ENCODE assay signal across 9 cellular contexts in the genomic region with DNA sequence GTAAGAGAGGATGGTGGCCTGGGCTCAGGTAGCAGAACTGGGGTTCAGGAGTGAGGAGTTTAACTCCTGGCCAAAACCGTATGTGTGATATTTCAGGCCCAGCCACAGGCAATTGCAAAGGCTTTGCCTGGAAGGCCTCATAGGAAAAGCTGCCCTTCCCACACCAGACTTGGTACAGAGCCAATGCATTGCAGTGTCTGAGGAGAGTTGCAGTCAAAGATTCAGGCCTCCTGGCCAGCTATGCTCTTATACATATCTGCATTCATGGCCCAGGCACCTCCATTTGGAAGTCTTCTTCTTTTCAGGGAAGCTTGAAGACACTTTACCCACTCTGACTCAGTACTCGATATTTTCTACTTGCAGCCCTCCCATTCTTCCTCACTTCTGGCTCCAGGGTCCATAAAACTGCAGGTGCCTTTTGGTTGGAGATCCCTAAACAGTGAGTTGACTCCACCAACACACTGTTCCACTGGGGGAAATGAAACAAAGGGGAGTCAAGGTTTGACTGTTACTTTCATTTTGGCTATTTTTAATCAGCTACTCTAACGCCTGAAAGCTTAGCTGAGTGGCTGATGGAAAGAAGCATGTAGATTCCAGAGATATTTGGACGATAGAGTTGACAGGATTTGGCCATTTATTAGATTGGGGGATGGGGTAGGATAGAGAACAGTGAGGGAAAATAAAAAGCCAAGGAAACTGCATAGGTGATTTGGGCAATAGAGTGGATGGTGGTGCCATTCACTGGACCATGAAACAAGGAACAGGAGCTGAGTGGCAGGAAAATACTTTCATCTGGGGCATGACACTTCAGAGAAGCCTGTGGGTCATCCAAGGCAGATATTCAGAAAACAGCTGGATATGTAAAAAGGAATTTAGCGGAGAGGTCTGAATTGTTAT. TPM values are rescaled to one million over a fixed set of nuclear protein-coding genes. Genes with fewer than 3 reads are reported as not detected.
DNase-seq lines count a peak whose midpoint lies in the region; ATAC-seq and TF ChIP-seq lines count a peak whose summit lies in the region.
"Had no signal": no experiment of that assay in that cellular context is flagged by ENCODE, and none has a peak within 500 bp of the region (broad histone marks: within the 10 kb centered on the region; RNA-seq: fewer than 3 reads in every experiment).

No MANE protein-coding gene starts in this region.

- H3K27me3 Mint-ChIP-seq in Caco-2 (ENCODE audit: insufficient read depth, unreplicated experiment), result no peaks in the 10 kb centered on the region

- H3K27me3 ChIP-seq in Caco-2 (replicated peaks; ENCODE audit: control insufficient read depth, insufficient read depth, low read length), result no peaks in the 10 kb centered on the region

- H3K27ac Mint-ChIP-seq in Caco-2 (ENCODE audit: unreplicated experiment), result no peak overlapping the region
- H3K27ac Mint-ChIP-seq: T-helper 1 cell treated with Interleukin-12 subunit alpha and Interleukin-12 subunit beta and Interleukin-4 antibody, amounts not matched to agents 30 μg/mL and 1 μg/mL, for 36 hours had no signal

- BruUV-seq in Caco-2 (replicated peaks; lab: Mats Ljungman, UMichigan), result no TSS peak

- POLR2A ChIA-PET in Caco-2 (lab: Charles Lee), result no interaction called here

- DNase-seq in GM04504 (ENCODE audit: low read depth) (peak; percentile 5), fibroblast of peridontal ligament (ENCODE audit: extremely low read depth) (peak; percentile 59), NCI-H82 treated with DMSO at 0.1 percent for 48 hours (lab: John Stamatoyannopoulos, UW; ENCODE audit: unreplicated experiment) (no peak), Caco-2 (no peak), NCI-H345 treated with DMSO at 0.1 percent for 48 hours (lab: John Stamatoyannopoulos, UW; ENCODE audit: unreplicated experiment) (no peak)
- no peak for DNase-seq in effector CD4-positive, alpha-beta T cell

- no peaks in the 10 kb centered on the region for H3K9me3 ChIP-seq in Caco-2

- no peaks in the 10 kb centered on the region for H3K36me3 ChIP-seq in Caco-2 (ENCODE audit: control insufficient read depth, insufficient read depth, low read length)

- ATAC-seq in GM19463 (IDR thresholded peaks at IDR 0.05; ENCODE audit: unreplicated experiment) (peak; percentile 93), HG03103 (IDR thresholded peaks at IDR 0.05; ENCODE audit: low read depth, unreplicated experiment) (peak; percentile 96)

- no peaks in the 10 kb centered on the region for H3K36me3 Mint-ChIP-seq in Caco-2 (ENCODE audit: insufficient read depth, unreplicated experiment)

- intact Hi-C loops in Caco-2 (cut with micrococcal nuclease; ENCODE audit: unreplicated experiment), result no loop called here

- H3K4me3 ChIP-seq in Caco-2 (ENCODE audit: low read depth, low read length), result no peak overlapping the region

- CTCF ChIA-PET in Caco-2 (lab: Charles Lee), result no interaction called here

- H3K4me1 Mint-ChIP-seq in Caco-2 (ENCODE audit: low read depth, unreplicated experiment), result no peaks in the 10 kb centered on the region

- peaks cover 10% of the 10 kb centered on the region for H3K9me3 Mint-ChIP-seq in Caco-2 (ENCODE audit: unreplicated experiment)
- H3K9me3 Mint-ChIP-seq: T-helper 1 cell treated with Interleukin-12 subunit alpha and Interleukin-12 subunit beta and Interleukin-4 antibody, amounts not matched to agents 30 μg/mL and 1 μg/mL, for 36 hours had no signal

- H3K4me1 ChIP-seq in Caco-2, result 0 out of 2 replicates have a peak, but pooled peaks cover 4% of the 10 kb centered on the region

- no peak for TF ChIP-seq CTCF in Caco-2 (IDR thresholded peaks at IDR 0.05; ENCODE audit: insufficient read depth in 1 of 2, low read depth in 1 of 2, low read length in 1 of 2, severe bottlenecking in 1 of 2, unreplicated experiment in 1 of 2)

- H3K4me3 Mint-ChIP-seq in Caco-2 (ENCODE audit: unreplicated experiment), result no peak overlapping the region
- H3K4me3 Mint-ChIP-seq: T-helper 1 cell treated with Interleukin-12 subunit alpha and Interleukin-12 subunit beta and Interleukin-4 antibody, amounts not matched to agents 30 μg/mL and 1 μg/mL, for 36 hours had no signal

RNA-seq across cellular contexts. Expression of a gene that starts 30.6 kb away (rescaled TPM):
- not detected in 2 replicates for total RNA-seq in Caco-2 (2022)

Comparison
In these comparisons a context has a peak if more than half of its experiments do, and no peak if none do; other contexts are left out.
1. DNase-seq: peak in GM04504 (single experiment) and fibroblast of peridontal ligament (single experiment); none in NCI-H82 treated with DMSO at 0.1 percent for 48 hours (single experiment), Caco-2 (0 of 2), NCI-H345 treated with DMSO at 0.1 percent for 48 hours (single experiment) and effector CD4-positive, alpha-beta T cell (single experiment).